1 cellular context compared by ENCODE assay signal in the genomic region with DNA sequence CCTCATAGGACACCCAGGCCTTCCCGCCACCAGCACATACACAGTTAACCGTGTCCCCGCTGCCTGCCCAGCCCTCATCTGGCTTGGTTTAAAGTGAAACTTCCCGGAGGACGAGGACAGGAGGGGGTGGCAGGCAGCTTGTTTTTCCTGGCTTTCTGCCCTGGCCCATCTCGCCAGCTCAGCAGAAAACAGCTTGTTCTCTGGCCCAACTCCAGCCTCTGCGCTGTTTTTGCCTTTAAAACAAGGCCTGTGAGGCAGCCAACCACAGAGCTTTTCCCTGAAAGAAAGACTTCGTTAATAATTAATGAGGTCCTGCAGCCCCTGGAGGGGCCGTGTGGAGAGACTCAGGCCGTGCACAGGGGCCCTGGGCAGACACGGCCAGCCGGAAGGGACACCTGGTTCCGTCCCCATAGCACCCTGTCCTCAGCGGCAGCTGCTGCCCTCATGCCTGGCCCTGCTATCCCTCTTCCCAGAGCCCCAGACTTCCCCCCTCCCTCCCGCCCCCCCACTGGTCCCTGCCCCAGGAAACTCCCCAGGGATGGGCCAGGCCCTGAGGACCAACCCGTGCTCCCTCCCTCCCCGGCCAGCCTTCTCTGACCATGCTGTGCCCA.
TF ChIP-seq lines count a peak whose summit lies in the region.

No MANE protein-coding gene starts in this region.

TF ChIP-seq in HepG2, 621 proteins besides CTCF, POLR2A, EP300 and RAD21 (continued from another document and continues in another):
- TF ChIP-seq, protein P1, sequence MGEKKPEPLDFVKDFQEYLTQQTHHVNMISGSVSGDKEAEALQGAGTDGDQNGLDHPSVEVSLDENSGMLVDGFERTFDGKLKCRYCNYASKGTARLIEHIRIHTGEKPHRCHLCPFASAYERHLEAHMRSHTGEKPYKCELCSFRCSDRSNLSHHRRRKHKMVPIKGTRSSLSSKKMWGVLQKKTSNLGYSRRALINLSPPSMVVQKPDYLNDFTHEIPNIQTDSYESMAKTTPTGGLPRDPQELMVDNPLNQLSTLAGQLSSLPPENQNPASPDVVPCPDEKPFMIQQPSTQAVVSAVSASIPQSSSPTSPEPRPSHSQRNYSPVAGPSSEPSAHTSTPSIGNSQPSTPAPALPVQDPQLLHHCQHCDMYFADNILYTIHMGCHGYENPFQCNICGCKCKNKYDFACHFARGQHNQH (CRISPR knock-in tag; IDR thresholded peaks at IDR 0.05): peak; percentile 57; the same call in 1 of the 2 replicates
- TF ChIP-seq ZNF101 (CRISPR knock-in tag; IDR thresholded peaks at IDR 0.05; ENCODE audit: borderline replicate concordance, low read depth) (no peak), KLF16 (CRISPR knock-in tag; IDR thresholded peaks at IDR 0.05) (0 out of 4 replicates have a peak, but pooled peaks of 1 of the 2 experiments have one; percentile 20), TEAD3 (CRISPR knock-in tag; optimal IDR thresholded peaks at IDR 0.05; ENCODE audit: borderline replicate concordance) (peak; percentile 44), RFX3 (CRISPR knock-in tag; IDR thresholded peaks at IDR 0.05) (no peak), ZNF263 (CRISPR knock-in tag; IDR thresholded peaks at IDR 0.05) (no peak), SNAPC2 (CRISPR knock-in tag; IDR thresholded peaks at IDR 0.05) (0 out of 2 replicates have a peak, but pooled peaks have one; percentile 18), MAFF (IDR thresholded peaks at IDR 0.05; ENCODE audit: low read depth, low read length) (peak; percentile 99), MXI1 (IDR thresholded peaks at IDR 0.05; ENCODE audit: borderline replicate concordance, low read depth, low read length) (peak; percentile 41; the same call in 1 of the 3 replicates), SAP130 (CRISPR knock-in tag; IDR thresholded peaks at IDR 0.05; ENCODE audit: low read depth) (peak; percentile 80), TCF12 (IDR thresholded peaks at IDR 0.05) (no peak), TCF12 (CRISPR knock-in tag; IDR thresholded peaks at IDR 0.05) (no peak), ZEB1 (IDR thresholded peaks at IDR 0.05; ENCODE audit: insufficient replicate concordance, low read depth) (peak; percentile 29), ETV5 (CRISPR knock-in tag; IDR thresholded peaks at IDR 0.05; ENCODE audit: borderline replicate concordance) (peak; percentile 35; the same call in 1 of the 2 replicates), MIER3 (CRISPR knock-in tag; IDR thresholded peaks at IDR 0.05; ENCODE audit: borderline replicate concordance) (0 out of 2 replicates have a peak, but pooled peaks have one; percentile 18), SOX13 (IDR thresholded peaks at IDR 0.05) (no peak), SOX13 (CRISPR knock-in tag; conservative IDR thresholded peaks at IDR 0.05 in 1 of 2, IDR thresholded peaks at IDR 0.05 in 1 of 2) (0 out of 4 replicates have a peak, but pooled peaks of 1 of the 2 experiments have one; percentile 39), PITX1 (CRISPR knock-in tag; IDR thresholded peaks at IDR 0.05) (0 out of 2 replicates have a peak, but pooled peaks have one; percentile 41), GABPB1 (CRISPR knock-in tag; IDR thresholded peaks at IDR 0.05) (peak; percentile 82), PHF21A (CRISPR knock-in tag; IDR thresholded peaks at IDR 0.05) (peak; percentile 90), ZNF614 (CRISPR knock-in tag; IDR thresholded peaks at IDR 0.05; ENCODE audit: borderline replicate concordance) (peak; percentile 41; the same call in 1 of the 2 replicates)
- TF ChIP-seq, protein P2, sequence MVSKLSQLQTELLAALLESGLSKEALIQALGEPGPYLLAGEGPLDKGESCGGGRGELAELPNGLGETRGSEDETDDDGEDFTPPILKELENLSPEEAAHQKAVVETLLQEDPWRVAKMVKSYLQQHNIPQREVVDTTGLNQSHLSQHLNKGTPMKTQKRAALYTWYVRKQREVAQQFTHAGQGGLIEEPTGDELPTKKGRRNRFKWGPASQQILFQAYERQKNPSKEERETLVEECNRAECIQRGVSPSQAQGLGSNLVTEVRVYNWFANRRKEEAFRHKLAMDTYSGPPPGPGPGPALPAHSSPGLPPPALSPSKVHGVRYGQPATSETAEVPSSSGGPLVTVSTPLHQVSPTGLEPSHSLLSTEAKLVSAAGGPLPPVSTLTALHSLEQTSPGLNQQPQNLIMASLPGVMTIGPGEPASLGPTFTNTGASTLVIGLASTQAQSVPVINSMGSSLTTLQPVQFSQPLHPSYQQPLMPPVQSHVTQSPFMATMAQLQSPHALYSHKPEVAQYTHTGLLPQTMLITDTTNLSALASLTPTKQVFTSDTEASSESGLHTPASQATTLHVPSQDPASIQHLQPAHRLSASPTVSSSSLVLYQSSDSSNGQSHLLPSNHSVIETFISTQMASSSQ (IDR thresholded peaks at IDR 0.05; ENCODE audit: low read depth): peak; percentile 95
- TF ChIP-seq, protein P2 (CRISPR knock-in tag; IDR thresholded peaks at IDR 0.05; ENCODE audit: borderline replicate concordance): peak; percentile 97
- TF ChIP-seq, protein P3, sequence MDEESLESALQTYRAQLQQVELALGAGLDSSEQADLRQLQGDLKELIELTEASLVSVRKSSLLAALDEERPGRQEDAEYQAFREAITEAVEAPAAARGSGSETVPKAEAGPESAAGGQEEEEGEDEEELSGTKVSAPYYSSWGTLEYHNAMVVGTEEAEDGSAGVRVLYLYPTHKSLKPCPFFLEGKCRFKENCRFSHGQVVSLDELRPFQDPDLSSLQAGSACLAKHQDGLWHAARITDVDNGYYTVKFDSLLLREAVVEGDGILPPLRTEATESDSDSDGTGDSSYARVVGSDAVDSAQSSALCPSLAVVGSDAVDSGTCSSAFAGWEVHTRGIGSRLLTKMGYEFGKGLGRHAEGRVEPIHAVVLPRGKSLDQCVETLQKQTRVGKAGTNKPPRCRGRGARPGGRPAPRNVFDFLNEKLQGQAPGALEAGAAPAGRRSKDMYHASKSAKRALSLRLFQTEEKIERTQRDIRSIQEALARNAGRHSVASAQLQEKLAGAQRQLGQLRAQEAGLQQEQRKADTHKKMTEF (CRISPR knock-in tag; IDR thresholded peaks at IDR 0.05): 0 out of 2 replicates have a peak, but pooled peaks have one; percentile 37
- TF ChIP-seq, protein P4, sequence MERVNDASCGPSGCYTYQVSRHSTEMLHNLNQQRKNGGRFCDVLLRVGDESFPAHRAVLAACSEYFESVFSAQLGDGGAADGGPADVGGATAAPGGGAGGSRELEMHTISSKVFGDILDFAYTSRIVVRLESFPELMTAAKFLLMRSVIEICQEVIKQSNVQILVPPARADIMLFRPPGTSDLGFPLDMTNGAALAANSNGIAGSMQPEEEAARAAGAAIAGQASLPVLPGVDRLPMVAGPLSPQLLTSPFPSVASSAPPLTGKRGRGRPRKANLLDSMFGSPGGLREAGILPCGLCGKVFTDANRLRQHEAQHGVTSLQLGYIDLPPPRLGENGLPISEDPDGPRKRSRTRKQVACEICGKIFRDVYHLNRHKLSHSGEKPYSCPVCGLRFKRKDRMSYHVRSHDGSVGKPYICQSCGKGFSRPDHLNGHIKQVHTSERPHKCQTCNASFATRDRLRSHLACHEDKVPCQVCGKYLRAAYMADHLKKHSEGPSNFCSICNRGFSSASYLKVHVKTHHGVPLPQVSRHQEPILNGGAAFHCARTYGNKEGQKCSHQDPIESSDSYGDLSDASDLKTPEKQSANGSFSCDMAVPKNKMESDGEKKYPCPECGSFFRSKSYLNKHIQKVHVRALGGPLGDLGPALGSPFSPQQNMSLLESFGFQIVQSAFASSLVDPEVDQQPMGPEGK (CRISPR knock-in tag; IDR thresholded peaks at IDR 0.05): peak; percentile 79
- TF ChIP-seq, protein P5, sequence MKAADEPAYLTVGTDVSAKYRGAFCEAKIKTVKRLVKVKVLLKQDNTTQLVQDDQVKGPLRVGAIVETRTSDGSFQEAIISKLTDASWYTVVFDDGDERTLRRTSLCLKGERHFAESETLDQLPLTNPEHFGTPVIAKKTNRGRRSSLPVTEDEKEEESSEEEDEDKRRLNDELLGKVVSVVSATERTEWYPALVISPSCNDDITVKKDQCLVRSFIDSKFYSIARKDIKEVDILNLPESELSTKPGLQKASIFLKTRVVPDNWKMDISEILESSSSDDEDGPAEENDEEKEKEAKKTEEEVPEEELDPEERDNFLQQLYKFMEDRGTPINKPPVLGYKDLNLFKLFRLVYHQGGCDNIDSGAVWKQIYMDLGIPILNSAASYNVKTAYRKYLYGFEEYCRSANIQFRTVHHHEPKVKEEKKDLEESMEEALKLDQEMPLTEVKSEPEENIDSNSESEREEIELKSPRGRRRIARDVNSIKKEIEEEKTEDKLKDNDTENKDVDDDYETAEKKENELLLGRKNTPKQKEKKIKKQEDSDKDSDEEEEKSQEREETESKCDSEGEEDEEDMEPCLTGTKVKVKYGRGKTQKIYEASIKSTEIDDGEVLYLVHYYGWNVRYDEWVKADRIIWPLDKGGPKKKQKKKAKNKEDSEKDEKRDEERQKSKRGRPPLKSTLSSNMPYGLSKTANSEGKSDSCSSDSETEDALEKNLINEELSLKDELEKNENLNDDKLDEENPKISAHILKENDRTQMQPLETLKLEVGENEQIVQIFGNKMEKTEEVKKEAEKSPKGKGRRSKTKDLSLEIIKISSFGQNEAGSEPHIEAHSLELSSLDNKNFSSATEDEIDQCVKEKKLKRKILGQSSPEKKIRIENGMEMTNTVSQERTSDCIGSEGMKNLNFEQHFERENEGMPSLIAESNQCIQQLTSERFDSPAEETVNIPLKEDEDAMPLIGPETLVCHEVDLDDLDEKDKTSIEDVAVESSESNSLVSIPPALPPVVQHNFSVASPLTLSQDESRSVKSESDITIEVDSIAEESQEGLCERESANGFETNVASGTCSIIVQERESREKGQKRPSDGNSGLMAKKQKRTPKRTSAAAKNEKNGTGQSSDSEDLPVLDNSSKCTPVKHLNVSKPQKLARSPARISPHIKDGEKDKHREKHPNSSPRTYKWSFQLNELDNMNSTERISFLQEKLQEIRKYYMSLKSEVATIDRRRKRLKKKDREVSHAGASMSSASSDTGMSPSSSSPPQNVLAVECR (CRISPR knock-in tag; IDR thresholded peaks at IDR 0.05; ENCODE audit: borderline replicate concordance): peak; percentile 50; the same call in 1 of the 2 replicates
- TF ChIP-seq, protein P6, sequence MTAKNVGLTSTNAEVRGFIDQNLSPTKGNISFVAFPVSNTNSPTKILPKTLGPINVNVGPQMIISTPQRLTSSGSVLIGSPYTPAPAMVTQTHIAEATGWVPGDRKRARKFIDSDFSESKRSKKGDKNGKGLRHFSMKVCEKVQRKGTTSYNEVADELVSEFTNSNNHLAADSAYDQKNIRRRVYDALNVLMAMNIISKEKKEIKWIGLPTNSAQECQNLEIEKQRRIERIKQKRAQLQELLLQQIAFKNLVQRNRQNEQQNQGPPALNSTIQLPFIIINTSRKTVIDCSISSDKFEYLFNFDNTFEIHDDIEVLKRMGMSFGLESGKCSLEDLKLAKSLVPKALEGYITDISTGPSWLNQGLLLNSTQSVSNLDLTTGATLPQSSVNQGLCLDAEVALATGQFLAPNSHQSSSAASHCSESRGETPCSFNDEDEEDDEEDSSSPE (CRISPR knock-in tag; IDR thresholded peaks at IDR 0.05): peak; percentile 72; the same call in 1 of the 2 replicates
- TF ChIP-seq, protein P7, sequence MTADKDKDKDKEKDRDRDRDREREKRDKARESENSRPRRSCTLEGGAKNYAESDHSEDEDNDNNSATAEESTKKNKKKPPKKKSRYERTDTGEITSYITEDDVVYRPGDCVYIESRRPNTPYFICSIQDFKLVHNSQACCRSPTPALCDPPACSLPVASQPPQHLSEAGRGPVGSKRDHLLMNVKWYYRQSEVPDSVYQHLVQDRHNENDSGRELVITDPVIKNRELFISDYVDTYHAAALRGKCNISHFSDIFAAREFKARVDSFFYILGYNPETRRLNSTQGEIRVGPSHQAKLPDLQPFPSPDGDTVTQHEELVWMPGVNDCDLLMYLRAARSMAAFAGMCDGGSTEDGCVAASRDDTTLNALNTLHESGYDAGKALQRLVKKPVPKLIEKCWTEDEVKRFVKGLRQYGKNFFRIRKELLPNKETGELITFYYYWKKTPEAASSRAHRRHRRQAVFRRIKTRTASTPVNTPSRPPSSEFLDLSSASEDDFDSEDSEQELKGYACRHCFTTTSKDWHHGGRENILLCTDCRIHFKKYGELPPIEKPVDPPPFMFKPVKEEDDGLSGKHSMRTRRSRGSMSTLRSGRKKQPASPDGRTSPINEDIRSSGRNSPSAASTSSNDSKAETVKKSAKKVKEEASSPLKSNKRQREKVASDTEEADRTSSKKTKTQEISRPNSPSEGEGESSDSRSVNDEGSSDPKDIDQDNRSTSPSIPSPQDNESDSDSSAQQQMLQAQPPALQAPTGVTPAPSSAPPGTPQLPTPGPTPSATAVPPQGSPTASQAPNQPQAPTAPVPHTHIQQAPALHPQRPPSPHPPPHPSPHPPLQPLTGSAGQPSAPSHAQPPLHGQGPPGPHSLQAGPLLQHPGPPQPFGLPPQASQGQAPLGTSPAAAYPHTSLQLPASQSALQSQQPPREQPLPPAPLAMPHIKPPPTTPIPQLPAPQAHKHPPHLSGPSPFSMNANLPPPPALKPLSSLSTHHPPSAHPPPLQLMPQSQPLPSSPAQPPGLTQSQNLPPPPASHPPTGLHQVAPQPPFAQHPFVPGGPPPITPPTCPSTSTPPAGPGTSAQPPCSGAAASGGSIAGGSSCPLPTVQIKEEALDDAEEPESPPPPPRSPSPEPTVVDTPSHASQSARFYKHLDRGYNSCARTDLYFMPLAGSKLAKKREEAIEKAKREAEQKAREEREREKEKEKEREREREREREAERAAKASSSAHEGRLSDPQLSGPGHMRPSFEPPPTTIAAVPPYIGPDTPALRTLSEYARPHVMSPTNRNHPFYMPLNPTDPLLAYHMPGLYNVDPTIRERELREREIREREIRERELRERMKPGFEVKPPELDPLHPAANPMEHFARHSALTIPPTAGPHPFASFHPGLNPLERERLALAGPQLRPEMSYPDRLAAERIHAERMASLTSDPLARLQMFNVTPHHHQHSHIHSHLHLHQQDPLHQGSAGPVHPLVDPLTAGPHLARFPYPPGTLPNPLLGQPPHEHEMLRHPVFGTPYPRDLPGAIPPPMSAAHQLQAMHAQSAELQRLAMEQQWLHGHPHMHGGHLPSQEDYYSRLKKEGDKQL (CRISPR knock-in tag; IDR thresholded peaks at IDR 0.05; ENCODE audit: low read depth): 0 out of 2 replicates have a peak, but pooled peaks have one; percentile 25
- TF ChIP-seq, protein P8, sequence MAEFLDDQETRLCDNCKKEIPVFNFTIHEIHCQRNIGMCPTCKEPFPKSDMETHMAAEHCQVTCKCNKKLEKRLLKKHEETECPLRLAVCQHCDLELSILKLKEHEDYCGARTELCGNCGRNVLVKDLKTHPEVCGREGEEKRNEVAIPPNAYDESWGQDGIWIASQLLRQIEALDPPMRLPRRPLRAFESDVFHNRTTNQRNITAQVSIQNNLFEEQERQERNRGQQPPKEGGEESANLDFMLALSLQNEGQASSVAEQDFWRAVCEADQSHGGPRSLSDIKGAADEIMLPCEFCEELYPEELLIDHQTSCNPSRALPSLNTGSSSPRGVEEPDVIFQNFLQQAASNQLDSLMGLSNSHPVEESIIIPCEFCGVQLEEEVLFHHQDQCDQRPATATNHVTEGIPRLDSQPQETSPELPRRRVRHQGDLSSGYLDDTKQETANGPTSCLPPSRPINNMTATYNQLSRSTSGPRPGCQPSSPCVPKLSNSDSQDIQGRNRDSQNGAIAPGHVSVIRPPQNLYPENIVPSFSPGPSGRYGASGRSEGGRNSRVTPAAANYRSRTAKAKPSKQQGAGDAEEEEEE (CRISPR knock-in tag; IDR thresholded peaks at IDR 0.05; ENCODE audit: borderline replicate concordance): no peak
